Comparison of ENCODE assay signal across 13 cellular contexts in the genomic region with DNA sequence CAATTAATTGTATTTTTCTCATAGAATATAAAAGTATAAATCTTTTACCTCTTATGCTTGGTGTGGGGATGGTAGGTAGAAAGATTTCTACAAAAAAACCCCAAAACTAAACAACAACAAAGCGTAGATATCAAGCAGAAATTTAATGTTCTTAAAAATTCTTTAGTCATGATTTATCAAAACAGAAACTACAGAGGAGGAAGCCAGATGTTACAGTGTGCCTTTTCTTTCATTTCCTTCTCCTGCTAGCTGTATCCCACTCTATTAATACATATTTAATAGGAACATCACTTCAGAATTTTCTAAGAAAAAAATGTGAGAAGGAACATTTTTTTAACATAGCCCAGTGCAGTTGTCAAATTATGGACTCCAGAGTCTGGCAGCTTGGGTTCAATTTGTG.
DNase-seq lines count a peak whose midpoint lies in the region; ATAC-seq and FAIRE-seq lines count a peak whose summit lies in the region.
"Had no signal": no experiment of that assay in that cellular context is flagged by ENCODE, and none has a peak within 500 bp of the region (broad histone marks: within the 10 kb centered on the region; RNA-seq: fewer than 3 reads in every experiment).

No MANE protein-coding gene starts in this region.

- no peak overlapping the region for H3K4me2 ChIP-seq in GM23248 (ENCODE audit: unreplicated experiment)
- H3K4me2 ChIP-seq: A549 had no signal

- CTCF ChIA-PET in activated naive CD4-positive, alpha-beta T cell treated with anti-CD3 and anti-CD28 coated beads, Interleukin-2, amount 10 ng/mL, durations not matched to agents 7 days and 5 days (lab: Charles Lee), result no interaction called here

- H3K27me3 ChIP-seq in GM23248 (replicated peaks; ENCODE audit: insufficient read depth) (no peaks in the 10 kb centered on the region), adipocyte (replicated peaks; ENCODE audit: control insufficient read depth, insufficient read depth, low read length) (no peaks in the 10 kb centered on the region)

- no peaks in the 10 kb centered on the region for H3K4me1 Mint-ChIP-seq in activated naive CD4-positive, alpha-beta T cell treated with anti-CD3 and anti-CD28 coated beads, Interleukin-2, amount 10 ng/mL, durations not matched to agents 7 days and 5 days
- H3K4me1 Mint-ChIP-seq: CD8-positive, alpha-beta memory T cell had no signal

- H4K20me1 ChIP-seq in GM23248 (ENCODE audit: insufficient read depth), result no peaks in the 10 kb centered on the region

- no peak overlapping the region for H3K27ac ChIP-seq in GM23248
- H3K27ac ChIP-seq: A549 had no signal

- no peaks in the 10 kb centered on the region for H3K9me2 ChIP-seq in GM23248 (ENCODE audit: insufficient read depth)

- H3K27ac Mint-ChIP-seq in activated naive CD4-positive, alpha-beta T cell treated with anti-CD3 and anti-CD28 coated beads, Interleukin-2, amount 10 ng/mL, durations not matched to agents 7 days and 5 days, result no peak overlapping the region

- no peak overlapping the region for H2AFZ ChIP-seq in GM23248

- H3K36me3 ChIP-seq in GM23248 (ENCODE audit: low read depth) (no peaks in the 10 kb centered on the region), adipocyte (ENCODE audit: control insufficient read depth, insufficient read depth, low read length, severe bottlenecking) (no peaks in the 10 kb centered on the region)

- no peak for ATAC-seq in HG02623 (IDR thresholded peaks at IDR 0.05; ENCODE audit: unreplicated experiment)
- ATAC-seq: A549 had no signal

- H3K4me3 ChIP-seq in GM23248 (no peak overlapping the region), adipocyte (ENCODE audit: low read length) (no peak overlapping the region)
- H3K4me3 ChIP-seq: A549 had no signal

- no peak overlapping the region for H3K9ac ChIP-seq in GM23248
- no peak overlapping the region for H3K9ac ChIP-seq in adipocyte (ENCODE audit: low read length)

- peaks cover 8% of the 10 kb centered on the region for H3K4me1 ChIP-seq in GM23248 (ENCODE audit: insufficient read depth)
- peaks cover 28% of the 10 kb centered on the region for H3K4me1 ChIP-seq in adipocyte (ENCODE audit: control insufficient read depth, insufficient read depth, low read length)
- H3K4me1 ChIP-seq: A549 had no signal

- H3K27me3 Mint-ChIP-seq in activated naive CD4-positive, alpha-beta T cell treated with anti-CD3 and anti-CD28 coated beads, Interleukin-2, amount 10 ng/mL, durations not matched to agents 7 days and 5 days, result no peaks in the 10 kb centered on the region
- H3K27me3 Mint-ChIP-seq: CD8-positive, alpha-beta memory T cell had no signal

- peak; percentile 61 for FAIRE-seq in islet of Langerhans (lab: Jason Lieb, UNC)
- FAIRE-seq: A549, GM12891 had no signal

- no peaks in the 10 kb centered on the region for H3K79me2 ChIP-seq in GM23248 (ENCODE audit: insufficient read depth)

- DNase-seq in GM23248, result peak; percentile 13
- peak; percentile 44 for DNase-seq in adipocyte (ENCODE audit: low read depth)
- no peak for DNase-seq in DMS114 treated with DMSO at 0.1 percent for 48 hours (lab: John Stamatoyannopoulos, UW; ENCODE audit: unreplicated experiment)
- DNase-seq in COLO829 (ENCODE audit: low spot score), result no peak
- no peak for DNase-seq in activated naive CD4-positive, alpha-beta T cell treated with anti-CD3 and anti-CD28 coated beads, Interleukin-2, amount 10 ng/mL, durations not matched to agents 7 days and 5 days
- DNase-seq: CD8-positive, alpha-beta memory T cell; GOT3; H9 had no signal

- no peaks in the 10 kb centered on the region for H3K9me3 Mint-ChIP-seq in activated naive CD4-positive, alpha-beta T cell treated with anti-CD3 and anti-CD28 coated beads, Interleukin-2, amount 10 ng/mL, durations not matched to agents 7 days and 5 days
- H3K9me3 Mint-ChIP-seq: H9 had no signal

- H3K4me3 Mint-ChIP-seq in activated naive CD4-positive, alpha-beta T cell treated with anti-CD3 and anti-CD28 coated beads, Interleukin-2, amount 10 ng/mL, durations not matched to agents 7 days and 5 days, result no peak overlapping the region
- H3K4me3 Mint-ChIP-seq: CD14-positive monocyte; CD8-positive, alpha-beta memory T cell; H9 had no signal

- no peaks in the 10 kb centered on the region for H3K36me3 Mint-ChIP-seq in activated naive CD4-positive, alpha-beta T cell treated with anti-CD3 and anti-CD28 coated beads, Interleukin-2, amount 10 ng/mL, durations not matched to agents 7 days and 5 days
- H3K36me3 Mint-ChIP-seq: CD14-positive monocyte; CD8-positive, alpha-beta memory T cell had no signal

- H3F3A ChIP-seq in GM23248 (ENCODE audit: insufficient read depth), result no peaks in the 10 kb centered on the region

- in situ Hi-C loops in GM23248 (cut with MboI), result no loop called here

- no peaks in the 10 kb centered on the region for H3K9me3 ChIP-seq in GM23248 (ENCODE audit: low read depth)
- no peaks in the 10 kb centered on the region for H3K9me3 ChIP-seq in adipocyte (ENCODE audit: control insufficient read depth, low read length)
- H3K9me3 ChIP-seq: A549 had no signal

- 0 to 5% methylated on average over 1 of the region's 1 CpG for WGBS in GM23248 (ENCODE audit: low coverage in 1 of 2, low lambda C conversion rate in 2 of 2, missing lambda C conversion rate in 2 of 2), 2 experiments

Comparison
In these comparisons a context has a peak if more than half of its experiments do, and no peak if none do; other contexts are left out.
1. DNase-seq: peak in GM23248 (single experiment) and adipocyte (single experiment); none in DMS114 treated with DMSO at 0.1 percent for 48 hours (single experiment), COLO829 (single experiment) and activated naive CD4-positive, alpha-beta T cell treated with anti-CD3 and anti-CD28 coated beads, Interleukin-2, amount 10 ng/mL, durations not matched to agents 7 days and 5 days (single experiment).